Comparison of ENCODE assay signal across 1 cellular context in genomic region chr2:191854385-191855372, GRCh38.
TF ChIP-seq lines count a peak whose summit lies in the region.

No MANE protein-coding gene starts in this region.

TF ChIP-seq in SK-N-SH treated with all-trans-retinoic acid at 6 μM for 48 hours, 23 proteins besides CTCF, POLR2A, EP300 and RAD21 (continued from another document):
- TF ChIP-seq CREB5 (CRISPR knock-in tag; IDR thresholded peaks at IDR 0.05; ENCODE audit: low read depth) = no peak
- TF ChIP-seq CSRNP3 (CRISPR knock-in tag; IDR thresholded peaks at IDR 0.05) = no peak
